1 cellular context compared by ENCODE assay signal in the genomic region with DNA sequence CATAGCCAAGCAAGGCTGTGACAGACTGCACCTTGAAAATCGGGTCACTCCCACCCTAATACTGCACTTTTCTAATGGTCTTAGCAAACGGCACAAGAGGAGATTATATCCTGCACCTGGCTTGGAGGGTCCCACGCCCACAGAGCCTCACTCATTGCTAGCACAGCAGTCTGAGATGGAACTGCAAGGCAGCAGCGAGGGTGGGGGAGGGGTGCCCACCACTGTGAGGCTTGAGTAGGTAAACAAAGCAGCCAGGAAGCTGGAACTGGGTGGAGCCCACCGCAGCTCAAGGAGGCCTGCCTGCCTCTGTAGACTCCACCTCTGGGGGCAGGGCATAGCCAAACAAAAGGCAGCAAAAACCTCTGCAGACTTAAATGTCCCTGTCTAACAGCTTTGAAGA. TPM values are rescaled to one million over a fixed set of nuclear protein-coding genes. Genes with fewer than 3 reads are reported as not detected.
"Had no signal": no experiment of that assay in that cellular context is flagged by ENCODE, and none has a peak within 500 bp of the region (broad histone marks: within the 10 kb centered on the region; RNA-seq: fewer than 3 reads in every experiment).

No MANE protein-coding gene starts in this region.

RNA-seq across cellular contexts. Expression of gene ENPP5, which starts 51.1 kb away (rescaled TPM):
- total RNA-seq: lung microvascular endothelial cell had no signal
